Comparison of ENCODE assay signal across 10 cellular contexts in the genomic region with DNA sequence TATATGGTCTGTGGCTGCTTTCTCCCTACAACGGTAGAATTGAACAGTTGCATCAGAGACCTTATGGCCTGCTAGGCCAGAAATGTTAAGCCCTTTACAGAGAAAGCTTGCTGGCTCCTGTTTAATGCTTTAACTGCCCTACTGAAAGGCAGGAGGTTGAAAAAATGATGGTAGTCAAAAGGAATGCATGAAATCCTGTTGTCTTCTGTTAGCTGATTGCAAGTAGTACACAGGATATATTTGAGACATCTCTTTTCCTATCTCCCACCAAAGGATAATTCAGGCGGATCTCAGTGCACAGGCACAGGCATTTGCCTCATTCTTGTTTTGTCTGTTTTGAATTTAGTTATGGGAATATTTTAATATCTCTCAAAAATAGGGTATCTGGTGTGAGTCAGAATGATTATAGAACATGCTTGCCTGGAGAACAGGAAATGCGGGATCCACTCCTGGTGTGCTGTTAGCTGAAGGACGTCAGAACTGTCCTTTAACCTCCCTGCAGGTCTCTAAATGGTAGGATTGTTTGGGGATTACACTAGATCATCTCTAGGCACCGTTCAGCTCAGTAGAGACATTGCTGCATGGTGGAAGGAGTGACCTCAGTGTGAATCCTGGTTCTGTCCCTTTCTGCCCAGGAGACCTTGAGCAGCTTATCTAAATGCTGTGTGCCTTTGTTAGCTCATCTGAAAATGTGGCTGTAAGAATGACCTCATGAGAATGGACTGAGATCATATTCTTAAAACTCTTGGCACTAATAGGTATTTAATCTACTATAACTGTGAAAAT. TPM values are rescaled to one million over a fixed set of nuclear protein-coding genes. Genes with fewer than 3 reads are reported as not detected.
DNase-seq lines count a peak whose midpoint lies in the region; ATAC-seq and TF ChIP-seq lines count a peak whose summit lies in the region.
"Had no signal": no experiment of that assay in that cellular context is flagged by ENCODE, and none has a peak within 500 bp of the region (broad histone marks: within the 10 kb centered on the region; RNA-seq: fewer than 3 reads in every experiment).

No MANE protein-coding gene starts in this region.

- H3K4me1 ChIP-seq in ascending aorta (peaks cover 0 to 2% of the 10 kb centered on the region in 2 donors), upper lobe of left lung (peaks cover 21 to 44% (median 33%) of the 10 kb centered on the region in 4 donors)

- peaks cover 87% of the 10 kb centered on the region for H3K4me1 Mint-ChIP-seq in activated T-cell treated with anti-CD3 and anti-CD28 coated beads, Interleukin-2, amount 50 U/mL, for 72 hours (ENCODE audit: low read depth)

- no peak for TF ChIP-seq POLR2A in upper lobe of left lung (IDR thresholded peaks at IDR 0.05)

- H3K27me3 ChIP-seq in ascending aorta (no peaks in the 10 kb centered on the region), upper lobe of left lung (no peaks in the 10 kb centered on the region)

- peak overlapping the region; percentile 21 for H3K27ac Mint-ChIP-seq in activated T-cell treated with anti-CD3 and anti-CD28 coated beads, Interleukin-2, amount 50 U/mL, for 72 hours

- DNase-seq in activated T-cell treated with anti-CD3 and anti-CD28 coated beads, Interleukin-2, amount 50 U/mL, for 72 hours = no peak
- DNase-seq in activated T-cell treated with anti-CD3 and anti-CD28 coated beads for 4 hours = no peak
- DNase-seq in ascending aorta (ENCODE audit: low spot score in 2 of 2) = no peak
- peak; percentile 96 for DNase-seq in iris pigment epithelial cell (ENCODE audit: low read depth)
- no peak for DNase-seq in upper lobe of left lung
- no peak for DNase-seq in GM13976 (ENCODE audit: low spot score)
- DNase-seq in SKM-1 treated with dmso at 0.1 percent for 144 hours (lab: John Stamatoyannopoulos, UW; ENCODE audit: unreplicated experiment) = no peak
- DNase-seq: hippocampal formation had no signal

- H3K27ac ChIP-seq in ascending aorta (peak overlapping the region; percentile 27 to 39), upper lobe of left lung (peak overlapping the region in 3 of 4 donors; percentile 31 to 68 (median 52))
- H3K27ac ChIP-seq: C4-2B had no signal

- ATAC-seq in activated T-cell treated with anti-CD3 and anti-CD28 coated beads, Interleukin-2, amount 50 U/mL, for 72 hours (replicated peaks in 1 of 2) = no peak
- ATAC-seq in upper lobe of left lung (ENCODE audit: low FRiP score in 2 of 2) (peak in 1 of 2 donors; percentile 84), HG02970 (IDR thresholded peaks at IDR 0.05; ENCODE audit: low FRiP score, unreplicated experiment) (no peak)

- H3K36me3 Mint-ChIP-seq in activated T-cell treated with anti-CD3 and anti-CD28 coated beads, Interleukin-2, amount 50 U/mL, for 72 hours (ENCODE audit: insufficient read depth in 2 of 2) = no peaks in the 10 kb centered on the region

- H3K27me3 Mint-ChIP-seq in activated T-cell treated with anti-CD3 and anti-CD28 coated beads, Interleukin-2, amount 50 U/mL, for 72 hours (ENCODE audit: low read depth) = no peaks in the 10 kb centered on the region

- peak in 1 of 4 donors; percentile 17 for TF ChIP-seq EP300 in upper lobe of left lung (IDR thresholded peaks at IDR 0.05)

- H3K4me3 ChIP-seq in ascending aorta (no peak overlapping the region), upper lobe of left lung (no peak overlapping the region)

- no peaks in the 10 kb centered on the region for H3K36me3 ChIP-seq in ascending aorta
- H3K36me3 ChIP-seq in upper lobe of left lung = no peaks in the 10 kb centered on the region

- WGBS in upper lobe of left lung, 2 donors = 42 to 53% methylated on average over 5 of the region's 5 CpGs

- no peaks in the 10 kb centered on the region for H3K9me3 Mint-ChIP-seq in activated T-cell treated with anti-CD3 and anti-CD28 coated beads, Interleukin-2, amount 50 U/mL, for 72 hours

- TF ChIP-seq CTCF in ascending aorta (IDR thresholded peaks at IDR 0.05) (no peak), upper lobe of left lung (IDR thresholded peaks at IDR 0.05) (no peak), GM13976 (IDR thresholded peaks at IDR 0.05; ENCODE audit: borderline replicate concordance, control extremely low read depth, extremely low read depth, insufficient read depth, missing control alignments) (no peak)

- H3K9me3 ChIP-seq in ascending aorta = no peaks in the 10 kb centered on the region
- no peaks in the 10 kb centered on the region for H3K9me3 ChIP-seq in upper lobe of left lung

- peak overlapping the region in 1 of 2 donors; percentile 15 for H3K4me3 Mint-ChIP-seq in activated T-cell treated with anti-CD3 and anti-CD28 coated beads, Interleukin-2, amount 50 U/mL, for 72 hours

- intact Hi-C loops in ascending aorta (cut with DNase I) = no loop called here

- in situ Hi-C loops in GM13976 (cut with MboI; ENCODE audit: low sequenced_read_pairs, unreplicated experiment) = no loop called here

RNA-seq across cellular contexts. Expression of gene PACS1, which starts 49.5 kb away (rescaled TPM):
- total RNA-seq in activated T-cell treated with anti-CD3 and anti-CD28 coated beads, Interleukin-2, amount 50 U/mL, for 72 hours = 100 to 1,000 TPM; 104 to 114 TPM
- total RNA-seq in ascending aorta (138 TPM), upper lobe of left lung (100 to 1,000 TPM in 1 of 6 donors, 10 to 100 TPM in 5; 39.8 to 123 (median 51.1) TPM)
